Comparison of ENCODE assay signal across 16 cellular contexts in genomic region chr21:41321211-41321907, GRCh38. TPM values are rescaled to one million over a fixed set of nuclear protein-coding genes. Genes with fewer than 3 reads are reported as not detected.
DNase-seq lines count a peak whose midpoint lies in the region; ATAC-seq, FAIRE-seq and TF ChIP-seq lines count a peak whose summit lies in the region.
"Had no signal": no experiment of that assay in that cellular context is flagged by ENCODE, and none has a peak within 500 bp of the region (broad histone marks: within the 10 kb centered on the region; RNA-seq: fewer than 3 reads in every experiment).

No MANE protein-coding gene starts in this region.

- no peaks in the 10 kb centered on the region for H3K79me1 ChIP-seq in H1 (ENCODE audit: low read depth, low read length)

- H3K4me1 ChIP-seq in Caco-2 (peaks cover 52% of the 10 kb centered on the region), H1 (replicated peaks in 1 of 4; ENCODE audit: control insufficient read depth in 3 of 4, insufficient read depth in 4 of 4, low read length in 3 of 4) (peaks cover 0 to 8% (median 1%) of the 10 kb centered on the region in 4 experiments; a peak in 5 of 7 replicates)

- no peak overlapping the region for H3K56ac ChIP-seq in H1 (replicated peaks; ENCODE audit: insufficient read length, low read depth, low read length)

- H3K79me2 ChIP-seq in H1 (ENCODE audit: control insufficient read depth in 1 of 2, insufficient read depth in 2 of 2, low read length in 2 of 2), result no peaks in the 10 kb centered on the region

- no peak overlapping the region for H2AK5ac ChIP-seq in H1 (ENCODE audit: low read depth, low read length)

- no peak overlapping the region for H2BK12ac ChIP-seq in H1 (ENCODE audit: low read depth, low read length)

- no peaks in the 10 kb centered on the region for H4K20me1 ChIP-seq in H1 (replicated peaks in 1 of 2; ENCODE audit: control insufficient read depth in 1 of 2, insufficient read depth in 2 of 2, low read length in 2 of 2)

- H4K5ac ChIP-seq in H1 (ENCODE audit: insufficient read length, low read depth, low read length), result no peak overlapping the region

- H3K9ac ChIP-seq in H1 (replicated peaks in 1 of 4; ENCODE audit: extremely low read depth in 1 of 4, low read depth in 3 of 4, low read length in 3 of 4), result no peak overlapping the region

- H3K4ac ChIP-seq in H1 (replicated peaks; ENCODE audit: insufficient read length, low read depth, low read length), result no peak overlapping the region

- POLR2A ChIA-PET in Caco-2 (lab: Charles Lee), result no interaction called here
- POLR2A ChIA-PET in H1 (lab: Charles Lee; ENCODE audit: partially characterized antibody), result no interaction called here

- intact Hi-C loops in Caco-2 (cut with micrococcal nuclease; ENCODE audit: unreplicated experiment), result no loop called here

- no peak overlapping the region for H3K4me3 ChIP-seq in Caco-2 (ENCODE audit: low read depth, low read length)
- no peak overlapping the region for H3K4me3 ChIP-seq in H1 (ENCODE audit: extremely low read depth in 1 of 4, insufficient read depth in 2 of 4, low read depth in 3 of 4, low read length in 4 of 4)
- H3K4me3 ChIP-seq: dorsolateral prefrontal cortex, right atrium auricular region, testis had no signal

- H3K4me3 Mint-ChIP-seq in Caco-2 (ENCODE audit: unreplicated experiment), result peak overlapping the region; percentile 79

- WGBS in H1 (ENCODE audit: extremely low coverage in 1 of 2, insufficient coverage in 1 of 2, insufficient read length in 1 of 2, insufficient replicate concordance in 2 of 2, low coverage in 1 of 2, low lambda C conversion rate in 2 of 2, missing lambda C conversion rate in 1 of 2), 2 experiments, result 92% methylated on average over 20 of the region's 20 CpGs; no CpG with 5 or more reads in 1 of the 2 experiments

- H2BK120ac ChIP-seq in H1 (replicated peaks; ENCODE audit: low read depth, low read length), result no peak overlapping the region

- ATAC-seq in GM19351 (IDR thresholded peaks at IDR 0.05; ENCODE audit: unreplicated experiment), result peak; percentile 82

- H3K27me3 Mint-ChIP-seq in Caco-2 (ENCODE audit: insufficient read depth, unreplicated experiment), result no peaks in the 10 kb centered on the region

- peak overlapping the region; percentile 92 for H3K27ac Mint-ChIP-seq in Caco-2 (ENCODE audit: unreplicated experiment)

- H3K36me3 ChIP-seq in Caco-2 (ENCODE audit: control insufficient read depth, insufficient read depth, low read length) (no peaks in the 10 kb centered on the region), H1 (ENCODE audit: control insufficient read depth in 2 of 4, insufficient read depth in 4 of 4, low read length in 3 of 4) (no peaks in the 10 kb centered on the region)
- H3K36me3 ChIP-seq: right atrium auricular region had no signal

- H3K9me3 ChIP-seq in Caco-2 (no peaks in the 10 kb centered on the region), H1 (ENCODE audit: insufficient read depth in 2 of 2, low read depth in 1 of 2, low read length in 1 of 2) (no peaks in the 10 kb centered on the region)
- H3K9me3 ChIP-seq: right atrium auricular region, testis had no signal

- no peak overlapping the region for H4K91ac ChIP-seq in H1 (replicated peaks; ENCODE audit: insufficient read length, low read length)

- TF ChIP-seq RAD21 in H1 (IDR thresholded peaks at IDR 0.05 in 1 of 2, conservative IDR thresholded peaks at IDR 0.05 in 1 of 2; ENCODE audit: low read depth in 2 of 2, low read length in 2 of 2), result no peak

- no peak for DNase-seq in Caco-2
- DNase-seq in NCI-H526 (lab: John Stamatoyannopoulos, UW), result peak; percentile 74 to 96
- DNase-seq in H1 (ENCODE audit: low read depth in 1 of 2, low spot score in 2 of 2), result no peak
- DNase-seq in medulla oblongata (ENCODE audit: extremely low spot score), result no peak
- DNase-seq in cerebellum (ENCODE audit: low spot score), result no peak
- no peak for DNase-seq in H4 (ENCODE audit: low spot score)
- DNase-seq in MV-4-11 (lab: John Stamatoyannopoulos, UW), result no peak
- DNase-seq: amniotic stem cell; dorsolateral prefrontal cortex; KG1; NK-92 treated with Interleukin-12 subunit alpha and Interleukin-12 subunit beta, amount 100 ng/mL, for 24 hours; testis had no signal

- H3K23me2 ChIP-seq in H1 (ENCODE audit: low read depth, low read length), result peaks cover 7% of the 10 kb centered on the region; the same call in 1 of the 2 replicates

- no peak overlapping the region for H3K4me2 ChIP-seq in H1 (ENCODE audit: insufficient read depth in 1 of 2, low read depth in 2 of 2, low read length in 2 of 2)

- BruUV-seq in Caco-2 (replicated peaks; lab: Mats Ljungman, UMichigan), result no TSS peak

- no peaks in the 10 kb centered on the region for H3K9me3 Mint-ChIP-seq in Caco-2 (ENCODE audit: unreplicated experiment)

- no peak for TF ChIP-seq POLR2A in H1 (IDR thresholded peaks at IDR 0.05; ENCODE audit: control extremely low read depth in 1 of 2, low read depth in 2 of 2, low read length in 2 of 2)

- no peak overlapping the region for H2BK20ac ChIP-seq in H1 (ENCODE audit: low read length)

- H2AFZ ChIP-seq in H1 (ENCODE audit: low read length), result no peak overlapping the region

- H2BK5ac ChIP-seq in H1 (ENCODE audit: low read depth, low read length), result no peak overlapping the region

- H3K14ac ChIP-seq in H1 (ENCODE audit: insufficient read length), result no peak overlapping the region

- no peak overlapping the region for H3K27ac ChIP-seq in H1 (ENCODE audit: low read depth, low read length)
- H3K27ac ChIP-seq: dorsolateral prefrontal cortex, right atrium auricular region, testis had no signal

- H3K18ac ChIP-seq in H1 (ENCODE audit: extremely low read depth, low read length), result no peak overlapping the region

- H3K36me3 Mint-ChIP-seq in Caco-2 (ENCODE audit: insufficient read depth, unreplicated experiment), result peaks cover 14% of the 10 kb centered on the region

- H3K27me3 ChIP-seq in Caco-2 (replicated peaks; ENCODE audit: control insufficient read depth, insufficient read depth, low read length) (no peaks in the 10 kb centered on the region), H1 (replicated peaks in 1 of 4; ENCODE audit: control insufficient read depth in 3 of 4, extremely low read depth in 1 of 4, insufficient read depth in 3 of 4, low read length in 3 of 4) (peaks cover 0 to 7% (median under 1%) of the 10 kb centered on the region in 4 experiments; a peak in 3 of 7 replicates)
- H3K27me3 ChIP-seq: right atrium auricular region, testis had no signal

- H3K23ac ChIP-seq in H1 (ENCODE audit: insufficient read length), result no peak overlapping the region

- CTCF ChIA-PET in Caco-2 (lab: Charles Lee), result interaction anchor here (2.0 kb wide), 1 partner anchor 38 kb away, joined by 9 read pairs; no protein-coding TSS in a partner anchor
- CTCF ChIA-PET in H1 (lab: Charles Lee; ENCODE audit: partially characterized antibody), result interaction anchor here (1.2 to 3.8 kb wide), 2 partner anchors 38 to 103 kb away, joined by 4 to 23 read pairs; no protein-coding TSS in a partner anchor

- H3K4me1 Mint-ChIP-seq in Caco-2 (ENCODE audit: low read depth, unreplicated experiment), result peaks cover 34% of the 10 kb centered on the region

- TF ChIP-seq CTCF in Caco-2 (IDR thresholded peaks at IDR 0.05; ENCODE audit: insufficient read depth in 1 of 2, low read depth in 1 of 2, low read length in 1 of 2, severe bottlenecking in 1 of 2, unreplicated experiment in 1 of 2), result no peak
- no peak for TF ChIP-seq CTCF in H1 (IDR thresholded peaks at IDR 0.05; ENCODE audit: control extremely low read depth in 1 of 3, insufficient read depth in 1 of 3, low read depth in 1 of 3, low read length in 3 of 3)

- FAIRE-seq in H1 (lab: Jason Lieb, UNC), result no peak
- FAIRE-seq: islet of Langerhans had no signal

- H2BK15ac ChIP-seq in H1 (ENCODE audit: low read length), result no peak overlapping the region

- H4K8ac ChIP-seq in H1 (ENCODE audit: extremely low read depth, insufficient read depth, low read length), result peak overlapping the region; percentile 29; the same call in 1 of the 2 replicates

- no peak for TF ChIP-seq EP300 in H1 (IDR thresholded peaks at IDR 0.05; ENCODE audit: borderline replicate concordance in 1 of 2, low read depth in 2 of 2, low read length in 2 of 2)

TF ChIP-seq in H1, 55 proteins besides CTCF, POLR2A, EP300 and RAD21 (continues in another document):
- no peak for TF ChIP-seq PHF8 (conservative IDR thresholded peaks at IDR 0.05; ENCODE audit: low read depth, low read length)
- no peak for TF ChIP-seq GABPA (IDR thresholded peaks at IDR 0.05; ENCODE audit: borderline replicate concordance, insufficient read depth, low read length)
- TF ChIP-seq HDAC2 (IDR thresholded peaks at IDR 0.05; ENCODE audit: borderline replicate concordance in 1 of 2, low read depth in 2 of 2, low read length in 2 of 2), result no peak
- TF ChIP-seq CBX8 (IDR thresholded peaks at IDR 0.05; ENCODE audit: borderline replicate concordance, low read depth, low read length), result no peak
- no peak for TF ChIP-seq BACH1 (IDR thresholded peaks at IDR 0.05; ENCODE audit: low read length)
- no peak for TF ChIP-seq TAF7 (optimal IDR thresholded peaks at IDR 0.05; ENCODE audit: borderline replicate concordance, low read depth, low read length)
- TF ChIP-seq EGR1 (IDR thresholded peaks at IDR 0.05; ENCODE audit: borderline replicate concordance, low read depth, low read length), result no peak

RNA-seq across cellular contexts. Expression of gene FAM3B, which starts 4.8 kb away (rescaled TPM):
- 59.5 and 59.7 TPM in 2 replicates for total RNA-seq in Caco-2 (2022)
- 2.0 and 3.1 TPM in 2 replicates for total RNA-seq in H1 (2021; fragmentation: NEBNext Ultra II Directional; extraction: Animal tissue kit (Norgen Biotek cat#: 25700))
- 2.0 TPM in 2 replicates for polyA plus RNA-seq in H1 (2011; rRNA removed)
- polyA plus RNA-seq in H1 (2011; cell fraction: cytosol; rRNA removed), result 2.7 TPM
- 1.2 TPM for polyA plus RNA-seq in H1 (2011; cell fraction: nucleus; rRNA removed)
- 2.1 to 3.4 TPM (median 2.2 TPM) in 4 replicates for polyA plus RNA-seq in H1 (2012, experiment 1 of 2)
- 1.00 TPM for polyA plus RNA-seq in H1 (2012, experiment 2 of 2)
- 2.0 TPM for polyA plus RNA-seq in H1 (2013, experiment 1 of 2)
- polyA plus RNA-seq in H1 (2013, experiment 2 of 2), result 2.2 TPM
- polyA minus RNA-seq in H1 (2011; rRNA and poly(A)+ RNA removed), result 1.0 and 3.1 TPM in 2 replicates
- 1.3 TPM for polyA minus RNA-seq in H1 (2011; cell fraction: cytosol; rRNA and poly(A)+ RNA removed)
- polyA minus RNA-seq in H1 (2011; cell fraction: nucleus; rRNA and poly(A)+ RNA removed), result 1.6 TPM
- total RNA-seq in cerebellum, result not detected
- total RNA-seq in H4 (2014; rRNA removed; shearing (Covaris generic)), result not detected in 2 replicates
- total RNA-seq: fibroblast of villous mesenchyme, right atrium auricular region had no signal

RNA-seq across cellular contexts. Expression of gene MX2, which starts 40.5 kb away (rescaled TPM):
- total RNA-seq in Caco-2 (2022) (0.63 and 0.84 TPM in 2 replicates), cerebellum (0.36 TPM)
- total RNA-seq in H1 (2021; fragmentation: NEBNext Ultra II Directional; extraction: Animal tissue kit (Norgen Biotek cat#: 25700)), result 8.9 TPM in 2 replicates
- 2.8 and 3.1 TPM in 2 replicates for polyA plus RNA-seq in H1 (2011; rRNA removed)
- polyA plus RNA-seq in H1 (2011; cell fraction: cytosol; rRNA removed), result 3.1 TPM
- polyA plus RNA-seq in H1 (2011; cell fraction: nucleus; rRNA removed), result 4.0 TPM
- polyA plus RNA-seq in H1 (2012, experiment 1 of 2), result 3.9 to 5.5 TPM (median 4.9 TPM) in 4 replicates
- polyA plus RNA-seq in H1 (2012, experiment 2 of 2), result 0.91 TPM
- 3.6 TPM for polyA plus RNA-seq in H1 (2013, experiment 1 of 2)
- polyA plus RNA-seq in H1 (2013, experiment 2 of 2), result 4.0 TPM
- 4.2 and 5.6 TPM in 2 replicates for polyA minus RNA-seq in H1 (2011; rRNA and poly(A)+ RNA removed)
- polyA minus RNA-seq in H1 (2011; cell fraction: cytosol; rRNA and poly(A)+ RNA removed), result 1.5 TPM
- 6.6 TPM for polyA minus RNA-seq in H1 (2011; cell fraction: nucleus; rRNA and poly(A)+ RNA removed)
- total RNA-seq in H4 (2014; rRNA removed; shearing (Covaris generic)), result 36.7 and 38.6 TPM in 2 replicates

Comparison
In these comparisons a context has a peak if more than half of its experiments do, and no peak if none do; other contexts are left out.
1. DNase-seq: peak in NCI-H526 (2 of 2); none in Caco-2 (0 of 2), H1 (0 of 2), medulla oblongata (single experiment), cerebellum (single experiment), H4 (single experiment) and MV-4-11 (single experiment).
2. RNA of gene FAM3B, which starts 4.8 kb away (total RNA-seq): 59.5 to 59.7 TPM in Caco-2; 2.0 to 3.1 TPM in H1, not detected in cerebellum (single experiment) and not detected in H4; every median in the first group is over 10 times any median in the second.